Comparison of ENCODE assay signal across 24 cellular contexts in the genomic region with DNA sequence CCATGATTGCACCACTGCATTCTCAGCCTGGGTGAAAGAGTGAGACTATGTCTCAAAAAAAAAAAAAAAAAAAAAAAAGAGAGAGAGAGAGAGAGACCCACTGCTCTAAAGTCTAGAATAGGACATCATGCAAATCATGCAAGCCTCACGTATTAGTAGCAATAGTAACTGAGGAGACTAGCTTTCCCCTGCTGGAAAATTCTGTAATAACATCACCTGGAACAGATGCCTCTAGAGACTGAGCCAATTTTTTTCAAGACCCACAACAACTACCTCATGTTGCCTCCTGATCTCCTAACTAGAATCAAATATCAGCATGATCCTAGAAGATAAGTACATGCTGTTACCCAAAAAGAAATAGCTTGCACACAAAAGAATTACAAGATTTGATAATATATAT.
"Had no signal": no experiment of that assay in that cellular context is flagged by ENCODE, and none has a peak within 500 bp of the region (broad histone marks: within the 10 kb centered on the region; RNA-seq: fewer than 3 reads in every experiment).

No MANE protein-coding gene starts in this region.

- ATAC-seq: activated CD8-positive, alpha-beta memory T cell treated with anti-CD3 and anti-CD28 coated beads, Interleukin-2, amount 10 ng/mL, durations not matched to agents 7 days and 5 days; activated CD8-positive, alpha-beta T cell treated with anti-CD3 and anti-CD28 coated beads, Interleukin-2, amount 10 ng/mL, durations not matched to agents 7 days and 5 days; left ventricle myocardium superior; mucosa of descending colon; right cardiac atrium had no signal

- H3K9me3 ChIP-seq: mucosa of descending colon, suprapubic skin, tibial artery had no signal

- H3K4me3 ChIP-seq: hepatocyte, mucosa of descending colon, suprapubic skin, tibial artery had no signal

- H3K36me3 ChIP-seq: suprapubic skin, tibial artery had no signal

- FAIRE-seq: bronchial epithelial cell, endometrium, frontal cortex, TTC549 had no signal

- H3K4me1 ChIP-seq: suprapubic skin, tibial artery had no signal

- DNase-seq: activated B cell treated with CpG ODN at 0.5 μM for 24 hours; activated CD8-positive, alpha-beta memory T cell treated with anti-CD3 and anti-CD28 coated beads, Interleukin-2, amount 10 ng/mL, durations not matched to agents 7 days and 5 days; activated CD8-positive, alpha-beta T cell treated with anti-CD3 and anti-CD28 coated beads, Interleukin-2, amount 10 ng/mL, durations not matched to agents 7 days and 5 days; activated effector memory CD4-positive, alpha-beta T cell treated with Interleukin-2 at 50 U/mL for 16 hours; activated naive CD4-positive, alpha-beta T cell treated with Interleukin-2 at 50 U/mL for 16 hours; activated T-cell treated with anti-CD3 and anti-CD28 coated beads for 4 hours; anterior cingulate cortex; dermis blood vessel endothelial cell; effector CD4-positive, alpha-beta T cell; islet precursor cell; left ventricle myocardium superior; mesenchymal stem cell; mucosa of descending colon; posterior cingulate gyrus; right cardiac atrium; stimulated activated CD4-positive, alpha-beta T cell treated with anti-CD3 and anti-CD28 coated beads, Interleukin-15, amount 100 ng/mL, for 24 hours; stimulated activated naive CD4-positive, alpha-beta T cell; tibial artery had no signal

- H3K27ac ChIP-seq: hepatocyte, suprapubic skin, tibial artery had no signal

- H3K27me3 ChIP-seq: hepatocyte, suprapubic skin, tibial artery had no signal
